In genomic region chr4:38765391-38765790, GRCh38 we compare ENCODE assay signal across 21 cellular contexts. TPM values are rescaled to one million over a fixed set of nuclear protein-coding genes. Genes with fewer than 3 reads are reported as not detected.
A peak's percentile ranks its signal among the peaks of the same experiment; 100 is the strongest.
DNase-seq lines count a peak whose midpoint lies in the region; ATAC-seq and TF ChIP-seq lines count a peak whose summit lies in the region.
"Had no signal": no experiment of that assay in that cellular context is flagged by ENCODE, and none has a peak within 500 bp of the region (broad histone marks: within the 10 kb centered on the region; RNA-seq: fewer than 3 reads in every experiment).

No MANE protein-coding gene starts in this region.

- TF ChIP-seq CTCF in PC-3 (conservative IDR thresholded peaks at IDR 0.05; ENCODE audit: low read depth, low read length) (no peak), SK-N-SH (IDR thresholded peaks at IDR 0.05) (no peak)

- intact Hi-C loops in PC-3 (cut with micrococcal nuclease) = no loop called here

- H3K4me3 ChIP-seq in PC-3 (ENCODE audit: low read length) (no peak overlapping the region), neuronal stem cell (ENCODE audit: low read length in 2 of 2) (no peak overlapping the region), SK-N-SH (ENCODE audit: low read depth in 2 of 2, low read length in 1 of 2) (no peak overlapping the region)
- H3K4me3 ChIP-seq: coronary artery had no signal

- H3K9ac ChIP-seq in PC-3 (ENCODE audit: low read length) = no peak overlapping the region
- H3K9ac ChIP-seq in neuronal stem cell (ENCODE audit: low read depth, low read length, poor library complexity) = no peak overlapping the region
- no peak overlapping the region for H3K9ac ChIP-seq in SK-N-SH

- H4K20me1 ChIP-seq in PC-3 (ENCODE audit: low read length) = no peaks in the 10 kb centered on the region
- H4K20me1 ChIP-seq in SK-N-SH (ENCODE audit: insufficient read depth) = no peaks in the 10 kb centered on the region

- no peak overlapping the region for H2BK15ac ChIP-seq in neuronal stem cell (ENCODE audit: low read length)

- H2BK120ac ChIP-seq in neuronal stem cell (ENCODE audit: low read depth, low read length) = no peak overlapping the region

- TF ChIP-seq RAD21 in SK-N-SH (IDR thresholded peaks at IDR 0.05; ENCODE audit: low read length) = no peak

- H3K4me2 ChIP-seq in PC-3 (ENCODE audit: low read length) (no peak overlapping the region), neuronal stem cell (ENCODE audit: insufficient read depth, low read length, poor library complexity, severe bottlenecking) (no peak overlapping the region), SK-N-SH (no peak overlapping the region)

- H3K14ac ChIP-seq in neuronal stem cell (ENCODE audit: low read length) = no peak overlapping the region

- POLR2A ChIA-PET in PC-3 (lab: Charles Lee; ENCODE audit: unreplicated experiment) = no interaction called here
- POLR2A ChIA-PET in SK-N-SH (lab: Yijun Ruan, JAX) = no interaction called here

- H3K36me3 ChIP-seq in PC-3 (ENCODE audit: low read depth, low read length) (no peaks in the 10 kb centered on the region), neuronal stem cell (replicated peaks in 1 of 2; ENCODE audit: control insufficient read depth in 2 of 2, insufficient read depth in 2 of 2, low read length in 2 of 2) (no peaks in the 10 kb centered on the region), SK-N-SH (replicated peaks in 1 of 2; ENCODE audit: control insufficient read depth in 1 of 2, insufficient read depth in 2 of 2, low read length in 1 of 2) (no peaks in the 10 kb centered on the region)

- WGBS in neuronal stem cell (ENCODE audit: extremely low coverage in 2 of 2, insufficient read length in 2 of 2, insufficient replicate concordance in 1 of 2), 2 donors = no CpG with 5 or more reads among the region's 4 CpGs
- 91% methylated on average over 4 of the region's 4 CpGs for WGBS in SK-N-SH (ENCODE audit: low lambda C conversion rate)

- no peak overlapping the region for H3K27ac ChIP-seq in PC-3 (ENCODE audit: low read length)
- H3K27ac ChIP-seq in epithelial cell of prostate = no peak overlapping the region
- H3K27ac ChIP-seq in neuronal stem cell (replicated peaks; ENCODE audit: low read length) = no peak overlapping the region
- H3K27ac ChIP-seq in SK-N-SH (ENCODE audit: low read depth in 2 of 2, low read length in 1 of 2) = no peak overlapping the region
- H3K27ac ChIP-seq: coronary artery had no signal

- no peak overlapping the region for H2AK5ac ChIP-seq in neuronal stem cell (ENCODE audit: low read depth, low read length)

- no peak overlapping the region for H2BK12ac ChIP-seq in neuronal stem cell (ENCODE audit: low read length)

- H3K79me2 ChIP-seq in PC-3 (ENCODE audit: low read length) (no peaks in the 10 kb centered on the region), SK-N-SH (ENCODE audit: insufficient read depth) (no peaks in the 10 kb centered on the region)

- BruUV-seq in PC-3 (replicated peaks; lab: Mats Ljungman, UMichigan) = no TSS peak

- H3F3A ChIP-seq in PC-3 (ENCODE audit: low read length, unreplicated experiment) = no peaks in the 10 kb centered on the region
- H3F3A ChIP-seq in SK-N-SH (replicated peaks; ENCODE audit: insufficient read depth) = no peaks in the 10 kb centered on the region

- H2BK5ac ChIP-seq in neuronal stem cell (ENCODE audit: low read length) = peak overlapping the region; percentile 18

- H2AFZ ChIP-seq in PC-3 (ENCODE audit: low read length) = no peak overlapping the region
- H2AFZ ChIP-seq in neuronal stem cell (ENCODE audit: low read length) = no peak overlapping the region
- no peak overlapping the region for H2AFZ ChIP-seq in SK-N-SH (ENCODE audit: low read depth)

- H3K27me3 ChIP-seq in PC-3 (ENCODE audit: low read length) (no peaks in the 10 kb centered on the region), neuronal stem cell (ENCODE audit: control insufficient read depth in 3 of 3, insufficient read depth in 3 of 3, low read depth in 1 of 3, low read length in 3 of 3) (no peaks in the 10 kb centered on the region), SK-N-SH (ENCODE audit: insufficient read depth) (no peaks in the 10 kb centered on the region)

- no peak overlapping the region for H3K18ac ChIP-seq in neuronal stem cell (ENCODE audit: low read length)

- H3K9me2 ChIP-seq in PC-3 (replicated peaks; ENCODE audit: low read length) (no peaks in the 10 kb centered on the region), SK-N-SH (no peaks in the 10 kb centered on the region)

- DNase-seq in Daoy (ENCODE audit: low read depth) (peak; percentile 23), PC-3 (peak; percentile 34), epithelial cell of prostate (ENCODE audit: low read depth, low spot score) (peak; percentile 51), neuronal stem cell (ENCODE audit: low spot score) (no peak), DMS114 treated with DMSO at 0.1 percent for 48 hours (lab: John Stamatoyannopoulos, UW; ENCODE audit: unreplicated experiment) (no peak), SK-N-SH (no peak), occipital lobe (lab: John Stamatoyannopoulos, UW) (no peak)
- DNase-seq in stimulated activated CD4-positive, alpha-beta T cell treated with anti-CD3 and anti-CD28 coated beads, Interleukin-4, amount 100 ng/mL, for 4 hours = no peak
- DNase-seq: activated CD4-positive, alpha-beta memory T cell treated with anti-CD3 and anti-CD28 coated beads for 36 hours; activated naive CD4-positive, alpha-beta T cell; activated T-cell treated with anti-CD3 and anti-CD28 coated beads for 4 hours; aorta; CD8-positive, alpha-beta T cell; DMS79; left colon; midbrain; NCI-H1105 treated with DMSO at 0.1 percent for 48 hours; NCI-H526; SHP77 had no signal

- no peak overlapping the region for H3K4ac ChIP-seq in neuronal stem cell (ENCODE audit: low read length)

- no peaks in the 10 kb centered on the region for H3K79me1 ChIP-seq in neuronal stem cell (ENCODE audit: low read depth, low read length)

- peak overlapping the region; percentile 37 for H3K23ac ChIP-seq in neuronal stem cell (ENCODE audit: low read depth, low read length, poor library complexity)

- CTCF ChIA-PET in PC-3 (lab: Charles Lee) (no interaction called here), SK-N-SH (lab: Yijun Ruan, JAX) (interaction anchor here (0.6 to 2.1 kb wide), 6 partner anchors 17 to 586 kb away, joined by 3 to 10 read pairs (median 6); partner anchors contain the start of genes TLR1 and TLR10)

- H3K9me3 ChIP-seq in PC-3 (ENCODE audit: low read length) (no peaks in the 10 kb centered on the region), neuronal stem cell (replicated peaks in 1 of 2; ENCODE audit: control insufficient read depth in 2 of 2, insufficient read depth in 1 of 2, low read depth in 1 of 2, low read length in 2 of 2) (peaks cover 0 to 2% of the 10 kb centered on the region in 2 donors), SK-N-SH (no peaks in the 10 kb centered on the region)

- ATAC-seq in PC-3 = peak; percentile 29
- ATAC-seq: CD8-positive, alpha-beta T cell; left colon had no signal

- no peak for TF ChIP-seq EP300 in SK-N-SH (IDR thresholded peaks at IDR 0.05; ENCODE audit: borderline replicate concordance in 1 of 2, low read depth in 1 of 2, low read length in 1 of 2)

- H4K8ac ChIP-seq in neuronal stem cell (ENCODE audit: low read depth, low read length) = no peak overlapping the region

- H3K4me1 ChIP-seq in PC-3 (ENCODE audit: insufficient read depth, low read length) (no peaks in the 10 kb centered on the region), neuronal stem cell (ENCODE audit: control insufficient read depth in 2 of 2, insufficient read depth in 1 of 2, low read depth in 1 of 2, low read length in 2 of 2) (no peaks in the 10 kb centered on the region), SK-N-SH (ENCODE audit: control insufficient read depth in 1 of 2, insufficient read depth in 2 of 2, low read depth in 1 of 2, low read length in 1 of 2) (no peaks in the 10 kb centered on the region)

- no peak overlapping the region for H4K91ac ChIP-seq in neuronal stem cell (ENCODE audit: low read depth, low read length, poor library complexity)

TF ChIP-seq in SK-N-SH, 30 proteins besides CTCF, POLR2A, EP300 and RAD21 (continues in another document):
- TF ChIP-seq FOXJ3 (CRISPR knock-in tag; IDR thresholded peaks at IDR 0.05) (no peak), MEF2A (IDR thresholded peaks at IDR 0.05; ENCODE audit: borderline replicate concordance, low read depth) (no peak), EZH2phosphoT487 (IDR thresholded peaks at IDR 0.05; ENCODE audit: borderline replicate concordance, low read depth) (no peak), USF1 (IDR thresholded peaks at IDR 0.05; ENCODE audit: borderline replicate concordance, low read depth) (no peak)

RNA-seq across cellular contexts. Expression of gene TLR10, which starts 17.4 kb away (rescaled TPM):
- not detected in 2 replicates for total RNA-seq in Daoy (2014; rRNA removed; shearing (Covaris generic))
- total RNA-seq in PC-3 (2014; rRNA removed) = not detected in 2 replicates
- polyA plus RNA-seq in neuronal stem cell (2013, experiment 1 of 2) = not detected
- not detected for polyA plus RNA-seq in neuronal stem cell (2013, experiment 2 of 2)
- not detected in 2 replicates for polyA plus RNA-seq in SK-N-SH (2012; rRNA removed)
- not detected in 2 replicates for polyA plus RNA-seq in SK-N-SH (2012; cell fraction: cytosol; rRNA removed)
- not detected in 2 replicates for polyA plus RNA-seq in SK-N-SH (2012; cell fraction: nucleus; rRNA removed)
- total RNA-seq in occipital lobe = 2.5 TPM
- total RNA-seq: neural crest cell had no signal
- polyA plus RNA-seq: aorta had no signal

RNA-seq across cellular contexts. Expression of gene TLR1, which starts 39.2 kb away (rescaled TPM):
- 3.5 and 4.3 TPM in 2 replicates for total RNA-seq in Daoy (2014; rRNA removed; shearing (Covaris generic))
- total RNA-seq in PC-3 (2014; rRNA removed) = 0.40 and 0.47 TPM in 2 replicates
- not detected for polyA plus RNA-seq in neuronal stem cell (2013, experiment 1 of 2)
- polyA plus RNA-seq in neuronal stem cell (2013, experiment 2 of 2) = 0.04 TPM
- 0.03 TPM in 1 of 2 replicates, not detected in the other for polyA plus RNA-seq in SK-N-SH (2012; rRNA removed)
- polyA plus RNA-seq in SK-N-SH (2012; cell fraction: cytosol; rRNA removed) = 0.03 TPM in 1 of 2 replicates, not detected in the other
- 0.04 TPM in 1 of 2 replicates, not detected in the other for polyA plus RNA-seq in SK-N-SH (2012; cell fraction: nucleus; rRNA removed)
- 10.5 TPM for total RNA-seq in occipital lobe
- total RNA-seq: neural crest cell had no signal

Comparison
In these comparisons a context has a peak if more than half of its experiments do, and no peak if none do; other contexts are left out.
1. DNase-seq: peak in Daoy (single experiment), PC-3 (single experiment) and epithelial cell of prostate (single experiment); none in neuronal stem cell (single experiment), DMS114 treated with DMSO at 0.1 percent for 48 hours (single experiment), SK-N-SH (single experiment), occipital lobe (single experiment) and stimulated activated CD4-positive, alpha-beta T cell treated with anti-CD3 and anti-CD28 coated beads, Interleukin-4, amount 100 ng/mL, for 4 hours (0 of 2).